In genomic region chr1:228101994-228102790, GRCh38 we compare ENCODE assay signal across 8 cellular contexts. TPM values are rescaled to one million over a fixed set of nuclear protein-coding genes. Genes with fewer than 3 reads are reported as not detected.
DNase-seq lines count a peak whose midpoint lies in the region; ATAC-seq and TF ChIP-seq lines count a peak whose summit lies in the region.

No MANE protein-coding gene starts in this region.

- H3K4me2 ChIP-seq in mesendoderm (ENCODE audit: low read length): peak overlapping the region; percentile 67

- DNase-seq in D341Med (ENCODE audit: low spot score): peak; percentile 86
- peak; percentile 82 for DNase-seq in HuH-7.5 (ENCODE audit: low spot score)
- peak; percentile 51 for DNase-seq in WTC11 (ENCODE audit: low spot score)
- DNase-seq in dermis blood vessel endothelial cell: peak; percentile 73
- DNase-seq in mesendoderm: peak; percentile 64
- DNase-seq in suprapubic skin (ENCODE audit: low spot score in 2 of 2): no peak
- no peak for DNase-seq in NCI-H187 treated with DMSO at 0.1 percent for 48 hours (lab: John Stamatoyannopoulos, UW)

- POLR2A ChIA-PET in WTC11 (lab: Charles Lee): interaction anchor here (0.6 kb wide), 1 partner anchor 356 kb away, joined by 3 read pairs; a partner anchor contains a TSS

- no peak overlapping the region for H2AK5ac ChIP-seq in mesendoderm (ENCODE audit: low read length)

- no peak overlapping the region for H3K27ac ChIP-seq in mesendoderm (ENCODE audit: low read depth, low read length)
- peak overlapping the region; percentile 96 for H3K27ac ChIP-seq in suprapubic skin

- H3K4ac ChIP-seq in mesendoderm (ENCODE audit: low read depth, low read length): no peak overlapping the region

- no peak for TF ChIP-seq EP300 in suprapubic skin (IDR thresholded peaks at IDR 0.05)

- peak overlapping the region; percentile 83 for H3K56ac ChIP-seq in mesendoderm (ENCODE audit: low read length)

- peaks cover 5% of the 10 kb centered on the region for H3K79me1 ChIP-seq in mesendoderm (ENCODE audit: low read length)

- no peak overlapping the region for H3K27ac Mint-ChIP-seq in WTC11

- peaks cover 13% of the 10 kb centered on the region for H3K4me1 Mint-ChIP-seq in WTC11

- H3K36me3 ChIP-seq in mesendoderm (ENCODE audit: control insufficient read depth, insufficient read depth, low read length): peaks cover 3% of the 10 kb centered on the region
- H3K36me3 ChIP-seq in suprapubic skin: peaks cover 48% of the 10 kb centered on the region

- H2BK120ac ChIP-seq in mesendoderm (ENCODE audit: low read depth, low read length): no peak overlapping the region

- H3K4me1 ChIP-seq in mesendoderm (ENCODE audit: control insufficient read depth, low read depth, low read length): peaks cover 1% of the 10 kb centered on the region
- H3K4me1 ChIP-seq in suprapubic skin: peaks cover 33% of the 10 kb centered on the region

- H4K5ac ChIP-seq in mesendoderm (ENCODE audit: low read length): no peak overlapping the region

- H3K27me3 ChIP-seq in mesendoderm (ENCODE audit: insufficient read depth, low read length, poor library complexity) (no peaks in the 10 kb centered on the region), suprapubic skin (no peaks in the 10 kb centered on the region)

- H3K23ac ChIP-seq in mesendoderm (ENCODE audit: low read length): no peak overlapping the region

- H3K9ac ChIP-seq in mesendoderm (ENCODE audit: low read length): peak overlapping the region; percentile 88

- no peak overlapping the region for H2BK15ac ChIP-seq in mesendoderm (replicated peaks; ENCODE audit: low read depth)

- peaks cover 3% of the 10 kb centered on the region for H3K79me2 ChIP-seq in mesendoderm (ENCODE audit: control insufficient read depth, insufficient read depth, low read length)

- H3K18ac ChIP-seq in mesendoderm (ENCODE audit: low read length): peak overlapping the region; percentile 24

- H3K9me3 Mint-ChIP-seq in WTC11: no peaks in the 10 kb centered on the region

- H3K27me3 Mint-ChIP-seq in WTC11 (ENCODE audit: low read depth): peaks cover 5% of the 10 kb centered on the region; the same call in 1 of the 2 replicates

- ATAC-seq in GM21390 (IDR thresholded peaks at IDR 0.05; ENCODE audit: unreplicated experiment): peak; percentile 30
- ATAC-seq in WTC11: peak; percentile 38

- H2BK5ac ChIP-seq in mesendoderm (ENCODE audit: low read length): no peak overlapping the region

- TF ChIP-seq POLR2A in suprapubic skin (IDR thresholded peaks at IDR 0.05): no peak

- no CpG with 5 or more reads among the region's 73 CpGs for WGBS in mesendoderm (ENCODE audit: extremely low coverage, insufficient coverage, low lambda C conversion rate)
- WGBS in suprapubic skin: no CpG with 5 or more reads among the region's 73 CpGs

- H3K4me3 Mint-ChIP-seq in WTC11: peak overlapping the region; percentile 90

- no peaks in the 10 kb centered on the region for H3K9me3 ChIP-seq in suprapubic skin

- TF ChIP-seq CTCF in WTC11 (IDR thresholded peaks at IDR 0.05) (no peak), suprapubic skin (IDR thresholded peaks at IDR 0.05) (no peak)

- CTCF ChIA-PET in WTC11 (lab: Charles Lee): interaction anchor here (0.7 to 1.5 kb wide), 4 partner anchors 20 to 103 kb away, joined by 3 to 14 read pairs (median 7); no protein-coding TSS in a partner anchor

- H3K36me3 Mint-ChIP-seq in WTC11: peaks cover 38% of the 10 kb centered on the region

- H4K8ac ChIP-seq in mesendoderm (ENCODE audit: low read depth, low read length): no peak overlapping the region

- H3K4me3 ChIP-seq in mesendoderm (ENCODE audit: low read length) (peak overlapping the region; percentile 67), suprapubic skin (peak overlapping the region; percentile 96)

TF ChIP-seq in WTC11, 78 proteins besides CTCF, POLR2A, EP300 and RAD21 (continues in another document):
- TF ChIP-seq FOXK1 (CRISPR knock-in tag; IDR thresholded peaks at IDR 0.05): 0 out of 2 replicates have a peak, but pooled peaks have one; percentile 24
- TF ChIP-seq, protein P1, sequence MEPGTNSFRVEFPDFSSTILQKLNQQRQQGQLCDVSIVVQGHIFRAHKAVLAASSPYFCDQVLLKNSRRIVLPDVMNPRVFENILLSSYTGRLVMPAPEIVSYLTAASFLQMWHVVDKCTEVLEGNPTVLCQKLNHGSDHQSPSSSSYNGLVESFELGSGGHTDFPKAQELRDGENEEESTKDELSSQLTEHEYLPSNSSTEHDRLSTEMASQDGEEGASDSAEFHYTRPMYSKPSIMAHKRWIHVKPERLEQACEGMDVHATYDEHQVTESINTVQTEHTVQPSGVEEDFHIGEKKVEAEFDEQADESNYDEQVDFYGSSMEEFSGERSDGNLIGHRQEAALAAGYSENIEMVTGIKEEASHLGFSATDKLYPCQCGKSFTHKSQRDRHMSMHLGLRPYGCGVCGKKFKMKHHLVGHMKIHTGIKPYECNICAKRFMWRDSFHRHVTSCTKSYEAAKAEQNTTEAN (CRISPR knock-in tag; IDR thresholded peaks at IDR 0.05): no peak
- no peak; the same call in 1 of the 2 replicates for TF ChIP-seq NFE2L1 (CRISPR knock-in tag; IDR thresholded peaks at IDR 0.05)
- no peak for TF ChIP-seq ZNF671 (CRISPR knock-in tag; IDR thresholded peaks at IDR 0.05)
- TF ChIP-seq, protein P2, sequence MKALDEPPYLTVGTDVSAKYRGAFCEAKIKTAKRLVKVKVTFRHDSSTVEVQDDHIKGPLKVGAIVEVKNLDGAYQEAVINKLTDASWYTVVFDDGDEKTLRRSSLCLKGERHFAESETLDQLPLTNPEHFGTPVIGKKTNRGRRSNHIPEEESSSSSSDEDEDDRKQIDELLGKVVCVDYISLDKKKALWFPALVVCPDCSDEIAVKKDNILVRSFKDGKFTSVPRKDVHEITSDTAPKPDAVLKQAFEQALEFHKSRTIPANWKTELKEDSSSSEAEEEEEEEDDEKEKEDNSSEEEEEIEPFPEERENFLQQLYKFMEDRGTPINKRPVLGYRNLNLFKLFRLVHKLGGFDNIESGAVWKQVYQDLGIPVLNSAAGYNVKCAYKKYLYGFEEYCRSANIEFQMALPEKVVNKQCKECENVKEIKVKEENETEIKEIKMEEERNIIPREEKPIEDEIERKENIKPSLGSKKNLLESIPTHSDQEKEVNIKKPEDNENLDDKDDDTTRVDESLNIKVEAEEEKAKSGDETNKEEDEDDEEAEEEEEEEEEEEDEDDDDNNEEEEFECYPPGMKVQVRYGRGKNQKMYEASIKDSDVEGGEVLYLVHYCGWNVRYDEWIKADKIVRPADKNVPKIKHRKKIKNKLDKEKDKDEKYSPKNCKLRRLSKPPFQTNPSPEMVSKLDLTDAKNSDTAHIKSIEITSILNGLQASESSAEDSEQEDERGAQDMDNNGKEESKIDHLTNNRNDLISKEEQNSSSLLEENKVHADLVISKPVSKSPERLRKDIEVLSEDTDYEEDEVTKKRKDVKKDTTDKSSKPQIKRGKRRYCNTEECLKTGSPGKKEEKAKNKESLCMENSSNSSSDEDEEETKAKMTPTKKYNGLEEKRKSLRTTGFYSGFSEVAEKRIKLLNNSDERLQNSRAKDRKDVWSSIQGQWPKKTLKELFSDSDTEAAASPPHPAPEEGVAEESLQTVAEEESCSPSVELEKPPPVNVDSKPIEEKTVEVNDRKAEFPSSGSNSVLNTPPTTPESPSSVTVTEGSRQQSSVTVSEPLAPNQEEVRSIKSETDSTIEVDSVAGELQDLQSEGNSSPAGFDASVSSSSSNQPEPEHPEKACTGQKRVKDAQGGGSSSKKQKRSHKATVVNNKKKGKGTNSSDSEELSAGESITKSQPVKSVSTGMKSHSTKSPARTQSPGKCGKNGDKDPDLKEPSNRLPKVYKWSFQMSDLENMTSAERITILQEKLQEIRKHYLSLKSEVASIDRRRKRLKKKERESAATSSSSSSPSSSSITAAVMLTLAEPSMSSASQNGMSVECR (CRISPR knock-in tag; IDR thresholded peaks at IDR 0.05; ENCODE audit: borderline replicate concordance): no peak
- no peak for TF ChIP-seq ESRRA (CRISPR knock-in tag; IDR thresholded peaks at IDR 0.05; ENCODE audit: borderline replicate concordance)

RNA-seq across cellular contexts. Expression of gene C1orf35, which starts 0.9 kb away (rescaled TPM):
- total RNA-seq in WTC11 (2021) (30.0 to 33.8 TPM (median 30.7 TPM) in 3 replicates), dermis blood vessel endothelial cell (12.1 and 18.5 TPM in 2 replicates), suprapubic skin (10 to 100 TPM; 10.6 to 32.3 (median 17.1) TPM)
- polyA plus RNA-seq in mesendoderm (2013, experiment 1 of 2): 23.0 TPM
- 22.1 TPM for polyA plus RNA-seq in mesendoderm (2013, experiment 2 of 2)

RNA-seq across cellular contexts. Expression of gene MRPL55, which starts 6.9 kb away (rescaled TPM):
- 65.8 to 70.5 TPM (median 66.9 TPM) in 3 replicates for total RNA-seq in WTC11 (2021)
- total RNA-seq in dermis blood vessel endothelial cell: 54.3 and 55.7 TPM in 2 replicates
- 64.4 TPM for polyA plus RNA-seq in mesendoderm (2013, experiment 1 of 2)
- polyA plus RNA-seq in mesendoderm (2013, experiment 2 of 2): 65.3 TPM
- 100 to 1,000 TPM in 3 of 4 donors, 10 to 100 TPM in 1; 99.3 to 161 (median 119) TPM for total RNA-seq in suprapubic skin

RNA-seq across cellular contexts. Expression of gene ARF1, which starts 19.7 kb away (rescaled TPM):
- total RNA-seq in WTC11 (2021) (295 to 330 TPM (median 300 TPM) in 3 replicates), dermis blood vessel endothelial cell (264 and 393 TPM in 2 replicates), suprapubic skin (100 to 1,000 TPM; 284 to 385 (median 362) TPM)
- polyA plus RNA-seq in mesendoderm (2013, experiment 1 of 2): 264 TPM
- 266 TPM for polyA plus RNA-seq in mesendoderm (2013, experiment 2 of 2)

RNA-seq across cellular contexts. Expression of gene GUK1, which starts 37.9 kb away (rescaled TPM):
- total RNA-seq in WTC11 (2021): 110 to 112 TPM (median 111 TPM) in 3 replicates
- 471 and 724 TPM in 2 replicates for total RNA-seq in dermis blood vessel endothelial cell
- polyA plus RNA-seq in mesendoderm (2013, experiment 1 of 2): 87.6 TPM
- polyA plus RNA-seq in mesendoderm (2013, experiment 2 of 2): 89.9 TPM
- total RNA-seq in suprapubic skin: 100 to 1,000 TPM; 384 to 510 (median 421) TPM

RNA-seq across cellular contexts. Expression of gene GJC2, which starts 47.5 kb away (rescaled TPM):
- 0.72 to 1.2 TPM (median 0.87 TPM) in 3 replicates for total RNA-seq in WTC11 (2021)
- 5.0 and 5.8 TPM in 2 replicates for total RNA-seq in dermis blood vessel endothelial cell
- 0.18 TPM for polyA plus RNA-seq in mesendoderm (2013, experiment 1 of 2)
- 0.25 TPM for polyA plus RNA-seq in mesendoderm (2013, experiment 2 of 2)
- 1 to 10 TPM; 2.5 to 3.6 (median 3.0) TPM for total RNA-seq in suprapubic skin

Comparison
In these comparisons a context has a peak if more than half of its experiments do, and no peak if none do; other contexts are left out.
1. DNase-seq: peak in D341Med (single experiment), HuH-7.5 (single experiment), WTC11 (single experiment), dermis blood vessel endothelial cell (single experiment) and mesendoderm (single experiment); none in suprapubic skin (0 of 2) and NCI-H187 treated with DMSO at 0.1 percent for 48 hours (single experiment).